Comparison of ENCODE assay signal across 22 cellular contexts in genomic region chr9:69029535-69029934, GRCh38. TPM values are rescaled to one million over a fixed set of nuclear protein-coding genes. Genes with fewer than 3 reads are reported as not detected.
"Had no signal": no experiment of that assay in that cellular context is flagged by ENCODE, and none has a peak within 500 bp of the region (broad histone marks: within the 10 kb centered on the region; RNA-seq: fewer than 3 reads in every experiment).

No MANE protein-coding gene starts in this region.

- H3K27ac Mint-ChIP-seq: activated naive CD4-positive, alpha-beta T cell treated with anti-CD3 and anti-CD28 coated beads, Interleukin-2, amount 50 U/mL, for 72 hours; dendritic cell treated with granulocyte-macrophage colony-stimulating factor and Interleukin-4, amounts not matched to agents 40 ng/mL and 50 ng/mL, for 4 days; stimulated activated naive B cell treated with anti-CD40 and anti-IgM and Interleukin-4, amounts not matched to agents 10 μg/mL and 1 μg/mL and 100 μg/mL, for 72 hours had no signal

- H3K36me3 ChIP-seq: cardiac muscle cell, gastrocnemius medialis, ovary, sigmoid colon had no signal

- ATAC-seq: esophagus mucosa, gastrocnemius medialis, left ventricle myocardium superior, psoas muscle had no signal

- H3K27me3 Mint-ChIP-seq: activated CD4-positive, alpha-beta T cell treated with anti-CD3 and anti-CD28 coated beads, Interleukin-2, amount 10 ng/mL, durations not matched to agents 24 days and 14 days; dendritic cell treated with granulocyte-macrophage colony-stimulating factor and Interleukin-4, amounts not matched to agents 40 ng/mL and 50 ng/mL, for 4 days; stimulated activated naive B cell treated with anti-CD40 and anti-IgM and Interleukin-4, amounts not matched to agents 10 μg/mL and 1 μg/mL and 100 μg/mL, for 72 hours had no signal

- H3K4me3 ChIP-seq: cardiac muscle cell, gastrocnemius medialis, ovary, psoas muscle, sigmoid colon had no signal

- H3K27ac ChIP-seq: cardiac muscle cell, gastrocnemius medialis, ovary, psoas muscle, sigmoid colon had no signal

- H3K27me3 ChIP-seq: cardiac muscle cell, gastrocnemius medialis, ovary, sigmoid colon had no signal

- H3K4me3 Mint-ChIP-seq: dendritic cell treated with granulocyte-macrophage colony-stimulating factor and Interleukin-4, amounts not matched to agents 40 ng/mL and 50 ng/mL, for 4 days; stimulated activated naive B cell treated with anti-CD40 and anti-IgM and Interleukin-4, amounts not matched to agents 10 μg/mL and 1 μg/mL and 100 μg/mL, for 72 hours had no signal

- H3K36me3 Mint-ChIP-seq: stimulated activated naive B cell treated with anti-CD40 and anti-IgM and Interleukin-4, amounts not matched to agents 10 μg/mL and 1 μg/mL and 100 μg/mL, for 72 hours had no signal

- H3K4me1 ChIP-seq: gastrocnemius medialis, psoas muscle, sigmoid colon had no signal

- H3K9me3 Mint-ChIP-seq: activated CD4-positive, alpha-beta T cell treated with anti-CD3 and anti-CD28 coated beads, Interleukin-2, amount 10 ng/mL, durations not matched to agents 24 days and 14 days; dendritic cell treated with granulocyte-macrophage colony-stimulating factor and Interleukin-4, amounts not matched to agents 40 ng/mL and 50 ng/mL, for 4 days had no signal

- DNase-seq: activated T-cell treated with anti-CD3 and anti-CD28 coated beads, Interleukin-2, amount 50 U/mL, for 1 hour; amniotic stem cell; effector CD8-positive, alpha-beta T cell; gastrocnemius medialis; head of caudate nucleus; left ventricle myocardium superior; ovary; psoas muscle; sigmoid colon; stimulated activated naive B cell treated with anti-CD40 and anti-IgM and Interleukin-4, amounts not matched to agents 10 μg/mL and 1 μg/mL and 100 μg/mL, for 72 hours; T1000 had no signal

- H3K9me3 ChIP-seq: gastrocnemius medialis, ovary, psoas muscle, sigmoid colon had no signal

RNA-seq across cellular contexts. Expression of gene PRKACG, which starts 15.6 kb away (rescaled TPM):
- total RNA-seq: activated CD4-positive, alpha-beta T cell treated with anti-CD3 and anti-CD28 coated beads, Interleukin-2, amount 10 ng/mL, durations not matched to agents 24 days and 14 days; activated naive CD4-positive, alpha-beta T cell treated with anti-CD3 and anti-CD28 coated beads, Interleukin-2, amount 50 U/mL, for 72 hours; cardiac muscle cell; chondrocyte; esophagus mucosa; gastrocnemius medialis; kidney epithelial cell; left ventricle myocardium superior; myocyte; ovary; psoas muscle; sigmoid colon; SK-MEL-5; ureter had no signal
- polyA plus RNA-seq: ovary, psoas muscle, sigmoid colon, thymus had no signal
